In genomic region chr7:73439305-73439704, GRCh38 we compare ENCODE assay signal across 29 cellular contexts. TPM values are rescaled to one million over a fixed set of nuclear protein-coding genes. Genes with fewer than 3 reads are reported as not detected.
A peak's percentile ranks its signal among the peaks of the same experiment; 100 is the strongest.
DNase-seq lines count a peak whose midpoint lies in the region; ATAC-seq, FAIRE-seq and TF ChIP-seq lines count a peak whose summit lies in the region.
"Had no signal": no experiment of that assay in that cellular context is flagged by ENCODE, and none has a peak within 500 bp of the region (broad histone marks: within the 10 kb centered on the region; RNA-seq: fewer than 3 reads in every experiment).

No MANE protein-coding gene starts in this region.

- H2AK5ac ChIP-seq in IMR-90 (ENCODE audit: low read depth, low read length) = no peak overlapping the region
- H2AK5ac ChIP-seq in mesenchymal stem cell (ENCODE audit: low read length, severe bottlenecking) = no peak overlapping the region

- H3K9me1 ChIP-seq in IMR-90 (ENCODE audit: insufficient read depth, low read length) = 0 out of 2 replicates have a peak, but pooled peaks cover 6% of the 10 kb centered on the region

- H3K14ac ChIP-seq in IMR-90 (replicated peaks; ENCODE audit: low read depth, low read length) (no peak overlapping the region), mesenchymal stem cell (ENCODE audit: low read length in 2 of 2) (no peak overlapping the region)

- WGBS in HepG2 (ENCODE audit: low lambda C conversion rate) = 93% methylated on average over 8 of the region's 9 CpGs
- 93% methylated on average over 5 of the region's 9 CpGs for WGBS in right lobe of liver (ENCODE audit: insufficient coverage, low coverage, low lambda C conversion rate, missing lambda C conversion rate)
- WGBS in IMR-90 (ENCODE audit: extremely low coverage in 2 of 2, insufficient read length in 1 of 2), 2 experiments = 89% methylated on average over 7 of the region's 9 CpGs; no CpG with 5 or more reads in 1 of the 2 experiments
- WGBS in mesenchymal stem cell = 94% methylated on average over 8 of the region's 9 CpGs

- TF ChIP-seq RAD21 in HepG2 (CRISPR knock-in tag; IDR thresholded peaks at IDR 0.05) = no peak
- no peak for TF ChIP-seq RAD21 in IMR-90 (IDR thresholded peaks at IDR 0.05; ENCODE audit: low read length)

- TF ChIP-seq CTCF in HepG2 (CRISPR knock-in tag; IDR thresholded peaks at IDR 0.05) (no peak), right lobe of liver (IDR thresholded peaks at IDR 0.05) (no peak), IMR-90 (conservative IDR thresholded peaks at IDR 0.05; ENCODE audit: low read depth, low read length) (no peak)

- no peak overlapping the region for H3K4me2 ChIP-seq in HepG2 (ENCODE audit: low read depth, low read length)
- H3K4me2 ChIP-seq in IMR-90 (ENCODE audit: low read depth, low read length) = no peak overlapping the region
- H3K4me2 ChIP-seq in mesenchymal stem cell (ENCODE audit: low read length, poor library complexity, severe bottlenecking) = no peak overlapping the region
- H3K4me2 ChIP-seq in Karpas-422 (ENCODE audit: low read depth, low read length, poor library complexity, severe bottlenecking) = no peak overlapping the region

- CTCF ChIA-PET in HepG2 (lab: Yijun Ruan, JAX; ENCODE audit: low intra/inter-chr PET ratio, low total read pairs) (no interaction called here), IMR-90 (lab: Yijun Ruan, JAX) (no interaction called here)

- H3K79me2 ChIP-seq in HepG2 (ENCODE audit: insufficient read depth, low read length) (no peaks in the 10 kb centered on the region), Karpas-422 (ENCODE audit: low read length) (no peaks in the 10 kb centered on the region)

- H3K27ac ChIP-seq in HepG2 (ENCODE audit: extremely low read length, insufficient read depth, low read length) (no peak overlapping the region), right lobe of liver (no peak overlapping the region), IMR-90 (ENCODE audit: insufficient read depth, low read length) (no peak overlapping the region), mesenchymal stem cell (ENCODE audit: low read length, poor library complexity, severe bottlenecking) (no peak overlapping the region), Karpas-422 (ENCODE audit: low read length) (no peak overlapping the region)
- H3K27ac ChIP-seq: body of pancreas, esophagus squamous epithelium, foreskin keratinocyte, heart right ventricle, WERI-Rb-1 had no signal

- H3K9me2 ChIP-seq in Karpas-422 (replicated peaks; ENCODE audit: insufficient read depth, low read length) = no peaks in the 10 kb centered on the region

- no peak for TF ChIP-seq EP300 in HepG2 (IDR thresholded peaks at IDR 0.05; ENCODE audit: low read depth in 2 of 2, low read length in 2 of 2)
- TF ChIP-seq EP300 in HepG2 (CRISPR knock-in tag; IDR thresholded peaks at IDR 0.05; ENCODE audit: borderline replicate concordance) = no peak

- peaks cover 13 to 27% of the 10 kb centered on the region in 2 experiments for H3K79me1 ChIP-seq in IMR-90 (ENCODE audit: low read depth in 1 of 2, low read length in 2 of 2)
- H3K79me1 ChIP-seq in mesenchymal stem cell (replicated peaks; ENCODE audit: low read length, poor library complexity, severe bottlenecking) = peaks cover 10% of the 10 kb centered on the region

- no peak for TF ChIP-seq POLR2A in HepG2 (IDR thresholded peaks at IDR 0.05; ENCODE audit: insufficient read depth in 1 of 2, low read depth in 2 of 2, low read length in 2 of 2)
- no peak for TF ChIP-seq POLR2A in right lobe of liver (IDR thresholded peaks at IDR 0.05)
- TF ChIP-seq POLR2A in IMR-90 (IDR thresholded peaks at IDR 0.05; ENCODE audit: low read depth, low read length) = no peak

- H2BK120ac ChIP-seq in IMR-90 (ENCODE audit: low read depth, low read length) (no peak overlapping the region), mesenchymal stem cell (ENCODE audit: low read depth, low read length) (no peak overlapping the region)

- H3K4me1 ChIP-seq in HepG2 (ENCODE audit: insufficient read depth, low read length) (peaks cover 18% of the 10 kb centered on the region), right lobe of liver (no peaks in the 10 kb centered on the region), IMR-90 (ENCODE audit: control insufficient read depth, insufficient read depth, low read length) (peaks cover 3% of the 10 kb centered on the region; the same call in 1 of the 2 replicates), mesenchymal stem cell (ENCODE audit: control insufficient read depth, insufficient read depth, low read depth, low read length) (peaks cover 25% of the 10 kb centered on the region), Karpas-422 (ENCODE audit: low read length) (no peaks in the 10 kb centered on the region)
- H3K4me1 ChIP-seq: foreskin keratinocyte had no signal

- H2BK20ac ChIP-seq in IMR-90 (ENCODE audit: low read depth, low read length) = no peak overlapping the region

- H3K9ac ChIP-seq in HepG2 (ENCODE audit: insufficient read depth, low read depth, low read length) = no peak overlapping the region
- H3K9ac ChIP-seq in IMR-90 (ENCODE audit: low read depth, low read length) = no peak overlapping the region
- H3K9ac ChIP-seq in mesenchymal stem cell (ENCODE audit: low read length) = no peak overlapping the region
- no peak overlapping the region for H3K9ac ChIP-seq in Karpas-422 (ENCODE audit: low read length)

- POLR2A ChIA-PET in HepG2 (lab: Yijun Ruan, JAX) (no interaction called here), IMR-90 (lab: Charles Lee; ENCODE audit: unreplicated experiment) (no interaction called here)

- DNase-seq in HepG2 (ENCODE audit: low spot score) (no peak), right lobe of liver (no peak), IMR-90 (no peak), mesenchymal stem cell (no peak), DMS79 treated with DMSO at 0.1 percent for 48 hours (lab: John Stamatoyannopoulos, UW) (no peak), Karpas-422 (no peak), SK-N-DZ (ENCODE audit: low spot score) (no peak)
- DNase-seq: activated CD4-positive, alpha-beta T cell treated with anti-CD3 and anti-CD28 coated beads for 48 hours; activated gamma-delta T cell treated with Interleukin-2 at 50 U/mL for 16 hours; body of pancreas; cerebellar nuclear complex; COR-L47; esophagus squamous epithelium; foreskin keratinocyte; GOT3; heart right ventricle; kidney; midbrain; naive thymus-derived CD4-positive, alpha-beta T cell; NCI-H1417; NCI-H2081; NCI-H526 treated with DMSO at 0.1 percent for 48 hours; occipital lobe; stimulated activated CD4-positive, alpha-beta T cell treated with anti-CD3 and anti-CD28 coated beads, Interleukin-15, amount 100 ng/mL, for 24 hours; T1000; WERI-Rb-1 had no signal

- H2BK5ac ChIP-seq in IMR-90 (ENCODE audit: low read depth, low read length, poor library complexity, severe bottlenecking) (no peak overlapping the region), mesenchymal stem cell (ENCODE audit: low read depth, low read length, poor library complexity, severe bottlenecking) (no peak overlapping the region)

- H2BK15ac ChIP-seq in IMR-90 (ENCODE audit: low read depth, low read length) = no peak overlapping the region
- H2BK15ac ChIP-seq in mesenchymal stem cell (ENCODE audit: low read depth, poor library complexity, severe bottlenecking) = no peak overlapping the region

- peaks cover 21 to 37% of the 10 kb centered on the region in 2 experiments for H3K36me3 ChIP-seq in HepG2 (replicated peaks in 1 of 2; ENCODE audit: control insufficient read depth in 1 of 2, insufficient read depth in 2 of 2, low read length in 2 of 2)
- peaks cover 0 to 44% (median 28%) of the 10 kb centered on the region in 4 donors for H3K36me3 ChIP-seq in right lobe of liver
- H3K36me3 ChIP-seq in IMR-90 (ENCODE audit: control insufficient read depth, insufficient read depth, low read length) = peaks cover 43% of the 10 kb centered on the region
- H3K36me3 ChIP-seq in mesenchymal stem cell (ENCODE audit: control insufficient read depth in 1 of 2, insufficient read depth in 2 of 2, low read depth in 1 of 2, low read length in 2 of 2) = peaks cover 54 to 55% of the 10 kb centered on the region in 2 experiments
- peaks cover 25% of the 10 kb centered on the region for H3K36me3 ChIP-seq in Karpas-422 (ENCODE audit: insufficient read depth, low read length)

- H3K56ac ChIP-seq in IMR-90 (ENCODE audit: extremely low read depth, insufficient read depth, low read length) = no peak overlapping the region

- in situ Hi-C loops in HepG2 (cut with HindIII; ENCODE audit: extremely low pct_ligation_motif_present, low pct_unique_long_range_greater_than_20kb) (loop anchor here (5.0 kb wide), 1 partner anchor 97 kb away; no protein-coding TSS in a partner anchor), IMR-90 (cut with MboI; ENCODE audit: low sequenced_read_pairs) (loop anchor here (5.0 kb wide), 1 partner anchor 97 kb away; no protein-coding TSS in a partner anchor)

- FAIRE-seq in HepG2 (lab: Jason Lieb, UNC) = no peak
- FAIRE-seq: endometrium, kidney had no signal

- peak overlapping the region; percentile 70 for H2AK9ac ChIP-seq in IMR-90 (replicated peaks; ENCODE audit: low read depth, low read length, poor library complexity)

- no peak overlapping the region for H4K8ac ChIP-seq in IMR-90 (ENCODE audit: low read depth in 2 of 2, low read length in 2 of 2)
- H4K8ac ChIP-seq in mesenchymal stem cell (ENCODE audit: low read length) = peak overlapping the region; percentile 39

- no peak overlapping the region for H2BK12ac ChIP-seq in mesenchymal stem cell (ENCODE audit: low read length in 2 of 2)

- H3K4me3 ChIP-seq in HepG2 (replicated peaks in 1 of 3; ENCODE audit: insufficient read depth in 1 of 3, low read depth in 2 of 3, low read length in 3 of 3) = no peak overlapping the region
- no peak overlapping the region for H3K4me3 ChIP-seq in right lobe of liver
- H3K4me3 ChIP-seq in IMR-90 (ENCODE audit: insufficient read depth, low read depth, low read length) = no peak overlapping the region
- H3K4me3 ChIP-seq in mesenchymal stem cell (ENCODE audit: insufficient read depth in 1 of 2, low read depth in 1 of 2, low read length in 2 of 2) = no peak overlapping the region
- H3K4me3 ChIP-seq in Karpas-422 (ENCODE audit: low read length) = no peak overlapping the region
- H3K4me3 ChIP-seq: BLaER1 treated with 17β-estradiol and CSF1 and Interleukin-3, amounts not matched to agents 10 nM and 100 nM; body of pancreas; esophagus squamous epithelium; heart right ventricle had no signal

- no peaks in the 10 kb centered on the region for H4K20me1 ChIP-seq in HepG2 (ENCODE audit: insufficient read depth, low read length)
- no peaks in the 10 kb centered on the region; the same call in 1 of the 2 replicates for H4K20me1 ChIP-seq in IMR-90 (ENCODE audit: insufficient read depth, low read length)
- peaks cover 19% of the 10 kb centered on the region; the same call in 1 of the 2 replicates for H4K20me1 ChIP-seq in Karpas-422 (ENCODE audit: insufficient read depth, low read depth, low read length)

- no TSS peak for BruUV-seq in HepG2 (replicated peaks; lab: Mats Ljungman, UMichigan)
- BruUV-seq in IMR-90 (replicated peaks; lab: Mats Ljungman, UMichigan) = no TSS peak

- peaks cover 0 to 4% of the 10 kb centered on the region in 2 experiments; a peak in 1 of 5 replicates for H3K27me3 ChIP-seq in HepG2 (ENCODE audit: control insufficient read depth in 1 of 2, insufficient read depth in 2 of 2, low read length in 2 of 2)
- no peaks in the 10 kb centered on the region for H3K27me3 ChIP-seq in right lobe of liver
- H3K27me3 ChIP-seq in IMR-90 (ENCODE audit: control insufficient read depth, insufficient read depth, low read length) = no peaks in the 10 kb centered on the region
- H3K27me3 ChIP-seq in mesenchymal stem cell (ENCODE audit: control insufficient read depth in 1 of 2, insufficient read depth in 1 of 2, low read length in 2 of 2) = peaks cover 0 to 18% of the 10 kb centered on the region in 2 experiments
- H3K27me3 ChIP-seq in Karpas-422 (ENCODE audit: low read length) = no peaks in the 10 kb centered on the region
- H3K27me3 ChIP-seq: body of pancreas had no signal

- intact Hi-C loops in HepG2 (cut with micrococcal nuclease; ENCODE audit: unreplicated experiment) = loop anchor here (5.0 kb wide), 1 partner anchor 117 kb away; no protein-coding TSS in a partner anchor
- intact Hi-C loops in right lobe of liver (cut with DNase I) = loop anchor here in 1 of 2 donors (10.0 kb wide), 1 partner anchor 95 kb away; no protein-coding TSS in a partner anchor
- intact Hi-C loops in IMR-90 (cut with micrococcal nuclease) = no loop called here

- no peak overlapping the region for H4K91ac ChIP-seq in IMR-90 (ENCODE audit: insufficient read depth, low read depth, low read length)
- H4K91ac ChIP-seq in mesenchymal stem cell (ENCODE audit: low read length) = no peak overlapping the region

- no peak for ATAC-seq in HepG2
- ATAC-seq in right lobe of liver = no peak
- ATAC-seq in IMR-90 (ENCODE audit: low read depth) = no peak
- ATAC-seq: body of pancreas; foreskin keratinocyte; heart right ventricle; naive thymus-derived CD4-positive, alpha-beta T cell; stimulated activated effector memory CD8-positive, alpha-beta T cell treated with anti-CD3 and anti-CD28 coated beads, Interleukin-12 subunit alpha, Interleukin-12 subunit beta, amount 100 ng/mL, for 72 hours had no signal

- no peak overlapping the region for H4K5ac ChIP-seq in IMR-90 (ENCODE audit: low read depth, low read length)

- dilution Hi-C loops in IMR-90 (cut with HindIII; ENCODE audit: low sequenced_read_pairs, unreplicated experiment) = no loop called here

- H3K18ac ChIP-seq in IMR-90 (ENCODE audit: low read depth, low read length) (no peak overlapping the region), mesenchymal stem cell (ENCODE audit: low read depth in 1 of 2, low read length in 2 of 2) (no peak overlapping the region)

- H3K23ac ChIP-seq in IMR-90 (ENCODE audit: low read depth, low read length) = no peak overlapping the region
- H3K23ac ChIP-seq in mesenchymal stem cell (ENCODE audit: low read length in 2 of 2) = no peak overlapping the region

- H3K9me3 ChIP-seq in HepG2 (ENCODE audit: low read length) (no peaks in the 10 kb centered on the region), right lobe of liver (no peaks in the 10 kb centered on the region), IMR-90 (ENCODE audit: control insufficient read depth, insufficient read depth, low read length) (no peaks in the 10 kb centered on the region), mesenchymal stem cell (ENCODE audit: control insufficient read depth, low read length) (peaks cover 4% of the 10 kb centered on the region), Karpas-422 (ENCODE audit: low read length) (no peaks in the 10 kb centered on the region)
- H3K9me3 ChIP-seq: body of pancreas, heart right ventricle had no signal

- no peak overlapping the region for H2AFZ ChIP-seq in HepG2 (ENCODE audit: low read length)
- H2AFZ ChIP-seq in IMR-90 (replicated peaks; ENCODE audit: low read length, poor library complexity) = no peak overlapping the region
- H2AFZ ChIP-seq in mesenchymal stem cell (ENCODE audit: low read depth, low read length) = no peak overlapping the region
- H2AFZ ChIP-seq in Karpas-422 (ENCODE audit: low read length) = no peak overlapping the region

- no peak overlapping the region for H3K4ac ChIP-seq in IMR-90 (ENCODE audit: low read depth, low read length)
- no peak overlapping the region for H3K4ac ChIP-seq in mesenchymal stem cell (ENCODE audit: low read depth in 1 of 2, low read length in 2 of 2)

RNA-seq across cellular contexts. Expression of gene FZD9, which starts 5.7 kb away (rescaled TPM):
- total RNA-seq in HepG2 (2016; rRNA removed; fragmentation: Illumina TruSeq; extraction: Trizol) (0.87 and 2.2 TPM in 2 replicates), right lobe of liver (under 1 TPM in 2 of 6 experiments, not detected in 4; 0.09 to 0.27 TPM), IMR-90 (2012; rRNA removed) (0.72 and 0.83 TPM in 2 replicates)
- total RNA-seq in HepG2 (2016; cell fraction: cytosol; rRNA removed; fragmentation: Illumina TruSeq; extraction: Trizol; ENCODE audit: low read depth) = 0.88 and 1.5 TPM in 2 replicates
- 1.0 and 2.2 TPM in 2 replicates for total RNA-seq in HepG2 (2016; cell fraction: insoluble cytoplasmic fraction; rRNA removed; fragmentation: Illumina TruSeq; extraction: Trizol)
- total RNA-seq in HepG2 (2016; cell fraction: membrane; rRNA removed; fragmentation: Illumina TruSeq; extraction: Trizol) = 2.2 and 2.9 TPM in 2 replicates
- total RNA-seq in HepG2 (2016; cell fraction: nucleus; rRNA removed; fragmentation: Illumina TruSeq; extraction: Trizol) = 1.5 and 1.7 TPM in 2 replicates
- polyA plus RNA-seq in HepG2 (2011; rRNA removed) (0.53 and 0.94 TPM in 2 replicates), IMR-90 (2012; rRNA removed) (1.6 and 1.8 TPM in 2 replicates)
- polyA plus RNA-seq in HepG2 (2011; cell fraction: cytosol; rRNA removed) = 0.90 and 1.4 TPM in 2 replicates
- polyA plus RNA-seq in HepG2 (2011; cell fraction: nucleus; rRNA removed) = 1.0 and 1.3 TPM in 2 replicates
- polyA plus RNA-seq in HepG2 (2012) = 0.43 and 0.53 TPM in 2 replicates
- polyA plus RNA-seq in HepG2 (2016; cell fraction: cytosol; fragmentation: Illumina TruSeq; extraction: Trizol; ENCODE audit: low read depth) = 0.84 and 1.2 TPM in 2 replicates
- polyA plus RNA-seq in HepG2 (2016; cell fraction: insoluble cytoplasmic fraction; fragmentation: Illumina TruSeq; extraction: Trizol; ENCODE audit: low read depth) = 0.85 and 1.4 TPM in 2 replicates
- 1.8 and 2.0 TPM in 2 replicates for polyA plus RNA-seq in HepG2 (2016; cell fraction: membrane; fragmentation: Illumina TruSeq; extraction: Trizol; ENCODE audit: low read depth)
- polyA plus RNA-seq in HepG2 (2016; cell fraction: nucleus; fragmentation: Illumina TruSeq; extraction: Trizol; ENCODE audit: insufficient read depth, low read depth) = 2.1 and 2.2 TPM in 2 replicates
- polyA minus RNA-seq in HepG2 (2011; rRNA and poly(A)+ RNA removed; ENCODE audit: low replicate concordance) = 0.54 and 5.2 TPM in 2 replicates
- 1.2 and 1.4 TPM in 2 replicates for polyA minus RNA-seq in HepG2 (2011; cell fraction: cytosol; rRNA and poly(A)+ RNA removed)
- 1.5 and 2.3 TPM in 2 replicates for polyA minus RNA-seq in HepG2 (2011; cell fraction: nucleus; rRNA and poly(A)+ RNA removed)
- 0.81 and 3.3 TPM in 2 replicates for polyA plus RNA-seq in IMR-90 (2012; cell fraction: cytosol; rRNA removed)
- 0.52 and 1.4 TPM in 2 replicates for polyA plus RNA-seq in IMR-90 (2012; cell fraction: nucleus; rRNA removed; ENCODE audit: low replicate concordance)
- 0.87 TPM for polyA plus RNA-seq in mesenchymal stem cell (2013, experiment 1 of 2)
- polyA plus RNA-seq in mesenchymal stem cell (2013, experiment 2 of 2) = 0.68 TPM
- not detected in 2 replicates for total RNA-seq in Karpas-422 (2014; rRNA removed; shearing (Covaris generic); ENCODE audit: low replicate concordance)
- polyA plus RNA-seq in SK-N-DZ (2014; cell fraction: cytosol; rRNA removed) = 0.05 and 0.51 TPM in 2 replicates
- 0.29 and 0.73 TPM in 2 replicates for polyA plus RNA-seq in SK-N-DZ (2014; cell fraction: nucleus; rRNA removed)
